ENCODE assay signal across 25 cellular contexts in the genomic region with DNA sequence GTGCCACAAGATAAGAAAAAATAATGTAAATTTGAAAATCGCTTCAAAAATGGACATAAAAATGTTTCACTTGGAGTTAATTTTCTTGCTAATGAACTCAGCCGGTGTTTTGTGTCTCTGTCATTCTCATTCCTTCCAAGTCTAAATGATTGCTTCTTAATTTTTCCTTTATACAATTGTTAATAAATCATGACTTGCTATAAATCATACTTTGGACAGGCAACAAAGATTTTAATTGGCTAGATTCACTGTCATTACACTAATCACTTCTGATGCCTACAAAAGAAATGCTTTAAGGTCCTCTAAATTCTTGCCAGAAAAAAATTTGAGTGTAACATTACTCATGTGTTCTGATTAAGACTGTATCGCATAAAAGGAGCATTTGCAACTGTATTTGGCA.
"Had no signal": no experiment of that assay in that cellular context is flagged by ENCODE, and none has a peak within 500 bp of the region (broad histone marks: within the 10 kb centered on the region; RNA-seq: fewer than 3 reads in every experiment).

No MANE protein-coding gene starts in this region.

- ATAC-seq: effector memory CD8-positive, alpha-beta T cell; esophagus mucosa; gastrocnemius medialis; heart right ventricle; left cardiac atrium; left lung; left ventricle myocardium superior; lower lobe of right lung had no signal

- FAIRE-seq: endometrium, islet of Langerhans, keratinocyte had no signal

- H3K27ac ChIP-seq: colonic mucosa, epithelial cell of prostate, esophagus squamous epithelium, gastrocnemius medialis, heart right ventricle, left lung, lower lobe of right lung had no signal

- H3K4me1 ChIP-seq: colonic mucosa, esophagus squamous epithelium, left lung, lower lobe of right lung had no signal

- H3K36me3 ChIP-seq: colonic mucosa, esophagus squamous epithelium, gastrocnemius medialis, heart right ventricle, left lung, lower lobe of right lung had no signal

- H3K4me3 ChIP-seq: colonic mucosa, esophagus squamous epithelium, gastrocnemius medialis, heart right ventricle, left lung, lower lobe of right lung had no signal

- DNase-seq: colonic mucosa; cortex of kidney; effector CD8-positive, alpha-beta T cell; effector memory CD8-positive, alpha-beta T cell; endodermal cell; erythroblast; esophagus squamous epithelium; foreskin fibroblast; foreskin melanocyte; gastrocnemius medialis; glutamatergic neuron; head of caudate nucleus; heart right ventricle; hippocampal formation; left cardiac atrium; left lung; left ventricle myocardium superior; lower lobe of right lung; mesendoderm; midbrain had no signal

- H3K27me3 ChIP-seq: colonic mucosa, esophagus squamous epithelium, gastrocnemius medialis, heart right ventricle, left lung had no signal

- H3K9me3 ChIP-seq: colonic mucosa, esophagus squamous epithelium, gastrocnemius medialis, heart right ventricle, lower lobe of right lung had no signal
